ENCODE assay signal across 13 cellular contexts in genomic region chr4:52853351-52853750, GRCh38. TPM values are rescaled to one million over a fixed set of nuclear protein-coding genes. Genes with fewer than 3 reads are reported as not detected.
DNase-seq lines count a peak whose midpoint lies in the region; ATAC-seq and TF ChIP-seq lines count a peak whose summit lies in the region.
"Had no signal": no experiment of that assay in that cellular context is flagged by ENCODE, and none has a peak within 500 bp of the region (broad histone marks: within the 10 kb centered on the region; RNA-seq: fewer than 3 reads in every experiment).

No MANE protein-coding gene starts in this region.

- no peak overlapping the region for H3K4me3 Mint-ChIP-seq in stimulated activated effector memory CD8-positive, alpha-beta T cell treated with anti-CD3 and anti-CD28 coated beads, Interleukin-12 subunit alpha, Interleukin-12 subunit beta, amount 100 ng/mL, for 72 hours
- H3K4me3 Mint-ChIP-seq: immature natural killer cell; natural killer cell treated with Interleukin-12 subunit alpha and Interleukin-12 subunit beta and Interleukin-15 and Interleukin-18, amount 100 ng/mL, for 72 hours had no signal

- H3K4me1 Mint-ChIP-seq in stimulated activated effector memory CD8-positive, alpha-beta T cell treated with anti-CD3 and anti-CD28 coated beads, Interleukin-12 subunit alpha, Interleukin-12 subunit beta, amount 100 ng/mL, for 72 hours: no peaks in the 10 kb centered on the region
- H3K4me1 Mint-ChIP-seq: immature natural killer cell had no signal

- H3K9me3 ChIP-seq in mesodermal cell (ENCODE audit: control insufficient read depth, low read length): peaks cover 5% of the 10 kb centered on the region

- H3K9me3 Mint-ChIP-seq in stimulated activated effector memory CD8-positive, alpha-beta T cell treated with anti-CD3 and anti-CD28 coated beads, Interleukin-12 subunit alpha, Interleukin-12 subunit beta, amount 100 ng/mL, for 72 hours: peaks cover 4% of the 10 kb centered on the region
- H3K9me3 Mint-ChIP-seq: natural killer cell treated with Interleukin-12 subunit alpha and Interleukin-12 subunit beta and Interleukin-15 and Interleukin-18, amount 100 ng/mL, for 72 hours had no signal

- H3K27ac ChIP-seq in mesodermal cell (ENCODE audit: low read depth, low read length, severe bottlenecking): peak overlapping the region; percentile 75

- no peak for TF ChIP-seq CTCF in AG09309 (IDR thresholded peaks at IDR 0.05; ENCODE audit: control insufficient read depth, insufficient read depth, low read depth, low read length, missing control alignments)

- H3K4me3 ChIP-seq in AG09309 (ENCODE audit: control insufficient read depth, low read depth, low read length) (no peak overlapping the region), mesodermal cell (ENCODE audit: extremely low read depth, insufficient read depth, low read length, poor library complexity, severe bottlenecking) (no peak overlapping the region)

- H3K4me1 ChIP-seq in mesodermal cell (ENCODE audit: control insufficient read depth, insufficient read depth, low read length, poor library complexity, severe bottlenecking): peaks cover 54% of the 10 kb centered on the region

- H3K36me3 Mint-ChIP-seq in stimulated activated effector memory CD8-positive, alpha-beta T cell treated with anti-CD3 and anti-CD28 coated beads, Interleukin-12 subunit alpha, Interleukin-12 subunit beta, amount 100 ng/mL, for 72 hours: no peaks in the 10 kb centered on the region
- H3K36me3 Mint-ChIP-seq: natural killer cell treated with Interleukin-12 subunit alpha and Interleukin-12 subunit beta and Interleukin-15 and Interleukin-18, amount 100 ng/mL, for 72 hours had no signal

- ATAC-seq in HG02981 (IDR thresholded peaks at IDR 0.05; ENCODE audit: unreplicated experiment) (no peak), HG02571 (IDR thresholded peaks at IDR 0.05; ENCODE audit: unreplicated experiment) (no peak)
- no peak for ATAC-seq in stimulated activated effector memory CD8-positive, alpha-beta T cell treated with anti-CD3 and anti-CD28 coated beads, Interleukin-12 subunit alpha, Interleukin-12 subunit beta, amount 100 ng/mL, for 72 hours
- ATAC-seq: natural killer cell treated with Interleukin-12 subunit alpha and Interleukin-12 subunit beta and Interleukin-15 and Interleukin-18, amount 100 ng/mL, for 72 hours had no signal

- DNase-seq in AG09309 (ENCODE audit: low read depth): peak; percentile 35
- peak; percentile 90 for DNase-seq in MV-4-11 (lab: John Stamatoyannopoulos, UW)
- peak; percentile 38 for DNase-seq in dedifferentiated amniotic fluid mesenchymal stem cell (ENCODE audit: extremely low spot score)
- no peak for DNase-seq in activated T-cell treated with anti-CD3 and anti-CD28 coated beads for 4 hours
- DNase-seq in stimulated activated effector memory CD8-positive, alpha-beta T cell treated with anti-CD3 and anti-CD28 coated beads, Interleukin-12 subunit alpha, Interleukin-12 subunit beta, amount 100 ng/mL, for 72 hours (ENCODE audit: low spot score in 2 of 2): no peak
- DNase-seq: amygdala, C1 segment of cervical spinal cord, immature natural killer cell, NCI-H2171 treated with DMSO at 0.1 percent for 48 hours had no signal

- no peak overlapping the region for H3K27ac Mint-ChIP-seq in stimulated activated effector memory CD8-positive, alpha-beta T cell treated with anti-CD3 and anti-CD28 coated beads, Interleukin-12 subunit alpha, Interleukin-12 subunit beta, amount 100 ng/mL, for 72 hours
- H3K27ac Mint-ChIP-seq: immature natural killer cell; natural killer cell treated with Interleukin-12 subunit alpha and Interleukin-12 subunit beta and Interleukin-15 and Interleukin-18, amount 100 ng/mL, for 72 hours had no signal

- H3K36me3 ChIP-seq in mesodermal cell (ENCODE audit: control insufficient read depth, insufficient read depth, low read length): no peaks in the 10 kb centered on the region

RNA-seq across cellular contexts. Expression of gene RASL11B, which starts 8.8 kb away (rescaled TPM):
- polyA plus RNA-seq in mesodermal cell (2013, experiment 1 of 2): 8.8 TPM
- 8.7 TPM for polyA plus RNA-seq in mesodermal cell (2013, experiment 2 of 2)

Comparison
In these comparisons a context has a peak if more than half of its experiments do, and no peak if none do; other contexts are left out.
1. DNase-seq: peak in AG09309 (single experiment), MV-4-11 (single experiment) and dedifferentiated amniotic fluid mesenchymal stem cell (single experiment); none in activated T-cell treated with anti-CD3 and anti-CD28 coated beads for 4 hours (single experiment) and stimulated activated effector memory CD8-positive, alpha-beta T cell treated with anti-CD3 and anti-CD28 coated beads, Interleukin-12 subunit alpha, Interleukin-12 subunit beta, amount 100 ng/mL, for 72 hours (0 of 2).